ENCODE assay signal across 19 cellular contexts in genomic region chr12:912466-913235, GRCh38.
"Had no signal": no experiment of that assay in that cellular context is flagged by ENCODE, and none has a peak within 500 bp of the region (broad histone marks: within the 10 kb centered on the region; RNA-seq: fewer than 3 reads in every experiment).

No MANE protein-coding gene starts in this region.

- ATAC-seq: activated CD8-positive, alpha-beta memory T cell treated with anti-CD3 and anti-CD28 coated beads, Interleukin-2, amount 10 ng/mL, durations not matched to agents 7 days and 5 days; activated naive CD4-positive, alpha-beta T cell treated with anti-CD3 and anti-CD28 coated beads, Interleukin-2, amount 50 U/mL, for 72 hours; gastrocnemius medialis; natural killer cell treated with Interleukin-12 subunit alpha and Interleukin-12 subunit beta and Interleukin-15 and Interleukin-18, amount 100 ng/mL, for 72 hours had no signal

- FAIRE-seq: small intestine had no signal

- H3K9me3 ChIP-seq: gastrocnemius medialis, heart left ventricle, prostate gland had no signal

- H3K4me3 ChIP-seq: gastrocnemius medialis, heart left ventricle, prostate gland had no signal

- H3K4me1 ChIP-seq: prostate gland had no signal

- H3K27me3 Mint-ChIP-seq: activated CD4-positive, alpha-beta memory T cell treated with anti-CD3 and anti-CD28 coated beads for 36 hours; activated CD8-positive, alpha-beta memory T cell treated with anti-CD3 and anti-CD28 coated beads, Interleukin-2, amount 10 ng/mL, durations not matched to agents 7 days and 5 days; brain; natural killer cell treated with Interleukin-12 subunit alpha and Interleukin-12 subunit beta and Interleukin-15 and Interleukin-18, amount 100 ng/mL, for 72 hours had no signal

- H3K27ac Mint-ChIP-seq: activated CD4-positive, alpha-beta memory T cell treated with anti-CD3 and anti-CD28 coated beads for 36 hours; activated CD8-positive, alpha-beta memory T cell treated with anti-CD3 and anti-CD28 coated beads, Interleukin-2, amount 10 ng/mL, durations not matched to agents 7 days and 5 days had no signal

- H3K27me3 ChIP-seq: gastrocnemius medialis, heart left ventricle had no signal

- H3K4me3 Mint-ChIP-seq: activated CD4-positive, alpha-beta memory T cell treated with anti-CD3 and anti-CD28 coated beads for 36 hours; activated CD8-positive, alpha-beta memory T cell treated with anti-CD3 and anti-CD28 coated beads, Interleukin-2, amount 10 ng/mL, durations not matched to agents 7 days and 5 days; brain; natural killer cell treated with Interleukin-12 subunit alpha and Interleukin-12 subunit beta and Interleukin-15 and Interleukin-18, amount 100 ng/mL, for 72 hours had no signal

- DNase-seq: activated CD4-positive, alpha-beta memory T cell treated with anti-CD3 and anti-CD28 coated beads for 36 hours; activated CD8-positive, alpha-beta memory T cell treated with anti-CD3 and anti-CD28 coated beads, Interleukin-2, amount 10 ng/mL, durations not matched to agents 7 days and 5 days; activated effector memory CD4-positive, alpha-beta T cell treated with anti-CD3 and anti-CD28 coated beads, Interleukin-2, amount 50 U/mL, for 16 hours; activated T-cell treated with anti-CD3 and anti-CD28 coated beads, Interleukin-2, amount 50 U/mL, for 1 hour; amniotic stem cell; cortex of kidney; effector CD8-positive, alpha-beta T cell; gastrocnemius medialis; heart left ventricle; right cardiac atrium; small intestine; stimulated activated CD4-positive, alpha-beta T cell treated with anti-CD3 and anti-CD28 coated beads, Interleukin-4, amount 100 ng/mL, for 24 hours; stimulated activated naive CD4-positive, alpha-beta T cell treated with Interleukin-2 at 50 U/mL for 16 hours; substantia nigra had no signal

- H3K27ac ChIP-seq: prostate gland, VCaP had no signal

- H3K9me3 Mint-ChIP-seq: activated CD4-positive, alpha-beta memory T cell treated with anti-CD3 and anti-CD28 coated beads for 36 hours; activated naive CD4-positive, alpha-beta T cell treated with anti-CD3 and anti-CD28 coated beads, Interleukin-2, amount 50 U/mL, for 72 hours; brain; natural killer cell treated with Interleukin-12 subunit alpha and Interleukin-12 subunit beta and Interleukin-15 and Interleukin-18, amount 100 ng/mL, for 72 hours had no signal

- H3K4me1 Mint-ChIP-seq: brain had no signal
